Comparison of ENCODE assay signal across 13 cellular contexts in genomic region chr13:51419015-51419636, GRCh38. TPM values are rescaled to one million over a fixed set of nuclear protein-coding genes. Genes with fewer than 3 reads are reported as not detected.
DNase-seq lines count a peak whose midpoint lies in the region; ATAC-seq and TF ChIP-seq lines count a peak whose summit lies in the region.
"Had no signal": no experiment of that assay in that cellular context is flagged by ENCODE, and none has a peak within 500 bp of the region (broad histone marks: within the 10 kb centered on the region; RNA-seq: fewer than 3 reads in every experiment).

No MANE protein-coding gene starts in this region.

- POLR2A ChIA-PET in RWPE1 (lab: Yijun Ruan, JAX; ENCODE audit: low non-redundant PET) = no interaction called here

- TF ChIP-seq POLR2A in gastrocnemius medialis (IDR thresholded peaks at IDR 0.05) (no peak), testis (IDR thresholded peaks at IDR 0.05) (no peak)

- WGBS in testis, 2 donors = 81 to 85% methylated on average over 4 of the region's 4 CpGs

- H3K9me3 ChIP-seq in gastrocnemius medialis (no peaks in the 10 kb centered on the region), testis (no peaks in the 10 kb centered on the region)

- no peak overlapping the region for H3K4me3 ChIP-seq in gastrocnemius medialis
- no peak overlapping the region for H3K4me3 ChIP-seq in testis
- H3K4me3 ChIP-seq: breast epithelium had no signal

- CTCF ChIA-PET in RWPE1 (lab: Yijun Ruan, JAX) = no interaction called here

- H3K27me3 ChIP-seq in gastrocnemius medialis = no peaks in the 10 kb centered on the region
- H3K27me3 ChIP-seq in testis = no peaks in the 10 kb centered on the region
- H3K27me3 ChIP-seq: breast epithelium had no signal

- H3K4me1 ChIP-seq in gastrocnemius medialis (peaks cover 1 to 16% of the 10 kb centered on the region in 2 donors), testis (peaks cover 5% of the 10 kb centered on the region)
- H3K4me1 ChIP-seq: breast epithelium had no signal

- intact Hi-C loops in gastrocnemius medialis (cut with DNase I; ENCODE audit: low total_unique reads) (no loop called here), testis (cut with DNase I; ENCODE audit: low total_unique reads) (no loop called here)

- H3K27ac ChIP-seq in RWPE1 (no peak overlapping the region), gastrocnemius medialis (no peak overlapping the region), testis (no peak overlapping the region)
- H3K27ac ChIP-seq: breast epithelium had no signal

- peak; percentile 69 for ATAC-seq in GM18511 (IDR thresholded peaks at IDR 0.05; ENCODE audit: unreplicated experiment)
- peak; percentile 48 for ATAC-seq in GM19455 (IDR thresholded peaks at IDR 0.05; ENCODE audit: unreplicated experiment)
- peak; percentile 54 for ATAC-seq in HG03280 (IDR thresholded peaks at IDR 0.05; ENCODE audit: unreplicated experiment)
- ATAC-seq in gastrocnemius medialis = no peak
- ATAC-seq: activated CD8-positive, alpha-beta memory T cell treated with anti-CD3 and anti-CD28 coated beads, Interleukin-2, amount 10 ng/mL, durations not matched to agents 7 days and 5 days had no signal

- no peaks in the 10 kb centered on the region for H3K36me3 ChIP-seq in gastrocnemius medialis
- H3K36me3 ChIP-seq in testis (ENCODE audit: low read depth, missing control alignments) = no peaks in the 10 kb centered on the region
- H3K36me3 ChIP-seq: breast epithelium had no signal

- DNase-seq in germinal center (ENCODE audit: low spot score) (peak; percentile 30), RWPE1 (ENCODE audit: low spot score) (no peak), GDM1 (lab: John Stamatoyannopoulos, UW) (no peak), gastrocnemius medialis (no peak), testis (no peak)
- DNase-seq: activated CD8-positive, alpha-beta memory T cell treated with anti-CD3 and anti-CD28 coated beads, Interleukin-2, amount 10 ng/mL, durations not matched to agents 7 days and 5 days; DMS79; NCI-H187 treated with DMSO at 0.1 percent for 48 hours; retina had no signal

- TF ChIP-seq CTCF in RWPE1 (conservative IDR thresholded peaks at IDR 0.05; ENCODE audit: low read depth) = no peak
- TF ChIP-seq CTCF in gastrocnemius medialis (IDR thresholded peaks at IDR 0.05 in 4 of 5, conservative IDR thresholded peaks at IDR 0.05 in 1 of 5) = no peak
- no peak for TF ChIP-seq CTCF in testis (IDR thresholded peaks at IDR 0.05)

- in situ Hi-C loops in gastrocnemius medialis (cut with MboI; ENCODE audit: low sequenced_read_pairs in 4 of 4) = no loop called here

RNA-seq across cellular contexts. Expression of gene INTS6, which starts 33.7 kb away (rescaled TPM):
- total RNA-seq in gastrocnemius medialis = 10 to 100 TPM; 16.5 to 24.4 (median 18.0) TPM
- 100 to 1,000 TPM in 1 of 2 donors, 10 to 100 TPM in 1; 97.6 to 132 TPM for total RNA-seq in testis
- 130 TPM for polyA plus RNA-seq in testis (ENCODE audit: insufficient read depth, low read depth, low replicate concordance)

Comparison
In these comparisons a context has a peak if more than half of its experiments do, and no peak if none do; other contexts are left out.
1. ATAC-seq: peak in GM18511 (single experiment), GM19455 (single experiment) and HG03280 (single experiment); none in gastrocnemius medialis (0 of 2).